In genomic region chr9:127520941-127521918, GRCh38 we compare ENCODE assay signal across 1 cellular context.
TF ChIP-seq lines count a peak whose summit lies in the region.

No MANE protein-coding gene starts in this region.

TF ChIP-seq in GM23338, 12 proteins besides CTCF, POLR2A, EP300 and RAD21 (continued from another document):
- TF ChIP-seq ZNF462 (CRISPR knock-in tag; IDR thresholded peaks at IDR 0.05) (no peak), POLR2AphosphoS5 (IDR thresholded peaks at IDR 0.05; ENCODE audit: low read depth) (no peak), NANOG (IDR thresholded peaks at IDR 0.05; ENCODE audit: borderline replicate concordance) (no peak), ETS1 (IDR thresholded peaks at IDR 0.05) (no peak), JUNB (IDR thresholded peaks at IDR 0.05; ENCODE audit: unreplicated experiment) (no peak), STAT1 (IDR thresholded peaks at IDR 0.05; ENCODE audit: unreplicated experiment) (no peak), EZH2phosphoT487 (IDR thresholded peaks at IDR 0.05; ENCODE audit: unreplicated experiment) (no peak), ZNF114 (CRISPR knock-in tag; IDR thresholded peaks at IDR 0.05) (no peak), ZNF331 (CRISPR knock-in tag; IDR thresholded peaks at IDR 0.05; ENCODE audit: low read depth) (no peak), EZH2 (IDR thresholded peaks at IDR 0.05; ENCODE audit: low read depth, unreplicated experiment) (no peak)
